In genomic region chr7:74475987-74476350, GRCh38 we compare ENCODE assay signal across 18 cellular contexts. TPM values are rescaled to one million over a fixed set of nuclear protein-coding genes. Genes with fewer than 3 reads are reported as not detected.
DNase-seq lines count a peak whose midpoint lies in the region; ATAC-seq and TF ChIP-seq lines count a peak whose summit lies in the region.
"Had no signal": no experiment of that assay in that cellular context is flagged by ENCODE, and none has a peak within 500 bp of the region (broad histone marks: within the 10 kb centered on the region; RNA-seq: fewer than 3 reads in every experiment).

No MANE protein-coding gene starts in this region.

- H3K4me3 ChIP-seq in RWPE2 (ENCODE audit: severe bottlenecking) (no peak overlapping the region), lung (no peak overlapping the region), transverse colon (no peak overlapping the region), brain microvascular endothelial cell (ENCODE audit: low read depth, low read length) (no peak overlapping the region)
- H3K4me3 ChIP-seq: coronary artery, heart left ventricle, tibial artery had no signal

- peak; percentile 68 for DNase-seq in NCI-H510A treated with DMSO at 0.1 percent for 48 hours (lab: John Stamatoyannopoulos, UW)
- no peak for DNase-seq in NCI-H510A (lab: John Stamatoyannopoulos, UW)
- DNase-seq in RWPE2 (ENCODE audit: low spot score) = no peak
- no peak for DNase-seq in lung (ENCODE audit: low spot score)
- DNase-seq in transverse colon = no peak
- DNase-seq in T-helper 17 cell = no peak
- no peak for DNase-seq in substantia nigra (lab: John Stamatoyannopoulos, UW)
- DNase-seq in brain microvascular endothelial cell = no peak
- DNase-seq: activated effector memory CD4-positive, alpha-beta T cell treated with anti-CD3 and anti-CD28 coated beads, Interleukin-2, amount 50 U/mL, for 16 hours; DMS79 treated with DMSO at 0.1 percent for 48 hours; NCI-H1930; stimulated activated CD4-positive, alpha-beta T cell treated with anti-CD3 and anti-CD28 coated beads, Interleukin-4, amount 100 ng/mL, for 24 hours had no signal

- TF ChIP-seq POLR2A in transverse colon (IDR thresholded peaks at IDR 0.05) = no peak

- H3K9me3 ChIP-seq in RWPE2 (ENCODE audit: severe bottlenecking) = no peaks in the 10 kb centered on the region
- no peaks in the 10 kb centered on the region for H3K9me3 ChIP-seq in lung (ENCODE audit: control insufficient read depth in 2 of 2, insufficient read depth in 1 of 2, low read length in 1 of 2)
- H3K9me3 ChIP-seq in transverse colon = no peaks in the 10 kb centered on the region
- H3K9me3 ChIP-seq in T-helper 17 cell (ENCODE audit: control insufficient read depth, low read length, poor library complexity, severe bottlenecking) = no peaks in the 10 kb centered on the region
- H3K9me3 ChIP-seq: heart left ventricle, neutrophil, tibial artery had no signal

- ATAC-seq in RWPE2 (ENCODE audit: low read depth) (no peak), lung (ENCODE audit: insufficient read depth, low FRiP score) (no peak), T-helper 17 cell (no peak)
- ATAC-seq: heart left ventricle had no signal

- H3K27me3 Mint-ChIP-seq in T-helper 17 cell = peaks cover 8% of the 10 kb centered on the region

- H3K27me3 ChIP-seq in RWPE2 (ENCODE audit: insufficient read depth, poor library complexity, severe bottlenecking) (no peaks in the 10 kb centered on the region), lung (ENCODE audit: control insufficient read depth, insufficient read depth) (no peaks in the 10 kb centered on the region), transverse colon (no peaks in the 10 kb centered on the region), brain microvascular endothelial cell (replicated peaks) (no peaks in the 10 kb centered on the region)
- H3K27me3 ChIP-seq: heart left ventricle, tibial artery had no signal

- no peak overlapping the region for H3K27ac Mint-ChIP-seq in T-helper 17 cell
- H3K27ac Mint-ChIP-seq: T-helper 1 cell treated with Interleukin-12 subunit alpha and Interleukin-12 subunit beta and Interleukin-4 antibody, amounts not matched to agents 30 μg/mL and 1 μg/mL, for 36 hours had no signal

- H3K36me3 Mint-ChIP-seq in T-helper 17 cell (ENCODE audit: low read depth) = no peaks in the 10 kb centered on the region

- H3K27ac ChIP-seq in RWPE2 (ENCODE audit: poor library complexity, severe bottlenecking) (peak overlapping the region; percentile 95), lung (ENCODE audit: low read depth in 1 of 2, low read length in 1 of 2) (peak overlapping the region; percentile 22 to 58), transverse colon (peak overlapping the region; percentile 81 to 91 (median 90)), substantia nigra (ENCODE audit: low read depth, low read length, poor library complexity, severe bottlenecking) (no peak overlapping the region), brain microvascular endothelial cell (no peak overlapping the region)
- H3K27ac ChIP-seq: neutrophil had no signal

- 85 to 88% methylated on average over 8 of the region's 8 CpGs for whole genome bisulfite sequencing in lung, 2 donors
- 63 to 70% methylated on average over 5 to 8 of the region's 8 CpGs for WGBS in transverse colon (ENCODE audit: low coverage in 1 of 2), 2 donors

- TF ChIP-seq CTCF in RWPE2 (IDR thresholded peaks at IDR 0.05; ENCODE audit: poor library complexity, severe bottlenecking) = no peak
- no peak for TF ChIP-seq CTCF in lung (IDR thresholded peaks at IDR 0.05; ENCODE audit: control extremely low read depth, extremely low read depth)
- no peak for TF ChIP-seq CTCF in transverse colon (IDR thresholded peaks at IDR 0.05)
- no peak for TF ChIP-seq CTCF in brain microvascular endothelial cell (IDR thresholded peaks at IDR 0.05; ENCODE audit: low read depth, low read length, missing control alignments)

- no peak for TF ChIP-seq EP300 in transverse colon (IDR thresholded peaks at IDR 0.05; ENCODE audit: low read depth)

- peaks cover 7% of the 10 kb centered on the region for H3K4me1 Mint-ChIP-seq in T-helper 17 cell

- H3K4me3 Mint-ChIP-seq in T-helper 17 cell = no peak overlapping the region
- H3K4me3 Mint-ChIP-seq: CD14-positive monocyte; T-helper 1 cell treated with Interleukin-12 subunit alpha and Interleukin-12 subunit beta and Interleukin-4 antibody, amounts not matched to agents 30 μg/mL and 1 μg/mL, for 36 hours had no signal

- intact Hi-C loops in transverse colon (cut with DNase I; ENCODE audit: low total_unique reads) = no loop called here

- H3K36me3 ChIP-seq in RWPE2 (ENCODE audit: low read depth) = no peaks in the 10 kb centered on the region
- no peaks in the 10 kb centered on the region for H3K36me3 ChIP-seq in lung (ENCODE audit: control insufficient read depth in 2 of 2, insufficient read depth in 2 of 2, low read length in 2 of 2)
- H3K36me3 ChIP-seq in transverse colon = no peaks in the 10 kb centered on the region
- H3K36me3 ChIP-seq in brain microvascular endothelial cell (replicated peaks) = no peaks in the 10 kb centered on the region
- H3K36me3 ChIP-seq: heart left ventricle, neutrophil, tibial artery had no signal

- H3K4me1 ChIP-seq in RWPE2 (ENCODE audit: insufficient read depth, poor library complexity, severe bottlenecking) = peaks cover 47% of the 10 kb centered on the region
- peaks cover 7 to 12% of the 10 kb centered on the region in 2 donors for H3K4me1 ChIP-seq in lung (ENCODE audit: control insufficient read depth in 2 of 2, insufficient read depth in 2 of 2, low read length in 2 of 2)
- peaks cover 44 to 56% (median 54%) of the 10 kb centered on the region in 4 donors for H3K4me1 ChIP-seq in transverse colon

- in situ Hi-C loops in transverse colon (cut with MboI; ENCODE audit: low pct_ligation_motif_present in 1 of 4, low pct_unique_long_range_greater_than_20kb in 1 of 4, low sequenced_read_pairs in 3 of 4) (no loop called here), brain microvascular endothelial cell (cut with HindIII; ENCODE audit: low pct_ligation_motif_present, low sequenced_read_pairs) (no loop called here)

RNA-seq across cellular contexts. Expression of gene GTF2IRD1, which starts 22.3 kb away (rescaled TPM):
- total RNA-seq in lung (10 to 100 TPM; 14.4 to 24.1 TPM), transverse colon (10 to 100 TPM in 3 of 4 donors, 1 to 10 TPM in 1; 4.6 to 22.4 (median 14.7) TPM), T-helper 17 cell (1 to 10 TPM; 2.3 to 3.5 TPM)
- 10 to 100 TPM in 1 of 2 donors, 1 to 10 TPM in 1; 9.3 to 20.0 TPM for polyA plus RNA-seq in lung
- polyA plus RNA-seq: CD14-positive monocyte had no signal

Comparison
In these comparisons a context has a peak if more than half of its experiments do, and no peak if none do; other contexts are left out.
1. H3K27ac ChIP-seq: peak in RWPE2 (single experiment), lung (2 of 2) and transverse colon (4 of 4); none in substantia nigra (single experiment) and brain microvascular endothelial cell (single experiment).